Comparison of ENCODE assay signal across 28 cellular contexts in genomic region chr2:173132531-173132930, GRCh38. TPM values are rescaled to one million over a fixed set of nuclear protein-coding genes. Genes with fewer than 3 reads are reported as not detected.
DNase-seq lines count a peak whose midpoint lies in the region; ATAC-seq and TF ChIP-seq lines count a peak whose summit lies in the region.
"Had no signal": no experiment of that assay in that cellular context is flagged by ENCODE, and none has a peak within 500 bp of the region (broad histone marks: within the 10 kb centered on the region; RNA-seq: fewer than 3 reads in every experiment).

No MANE protein-coding gene starts in this region.

- H3K9me3 Mint-ChIP-seq in activated T-helper 17 cell treated with anti-CD3 and anti-CD28 coated beads, Interleukin-2, amount 50 U/mL, for 72 hours = no peaks in the 10 kb centered on the region

- TF ChIP-seq CTCF in left ventricle myocardium inferior (IDR thresholded peaks at IDR 0.05; ENCODE audit: borderline replicate concordance) (no peak), psoas muscle (IDR thresholded peaks at IDR 0.05) (no peak)

- no peak overlapping the region for H3K4me3 Mint-ChIP-seq in activated T-helper 17 cell treated with anti-CD3 and anti-CD28 coated beads, Interleukin-2, amount 50 U/mL, for 72 hours
- H3K4me3 Mint-ChIP-seq: dendritic cell treated with granulocyte-macrophage colony-stimulating factor and Interleukin-4, amounts not matched to agents 40 ng/mL and 50 ng/mL, for 4 days had no signal

- peak overlapping the region; percentile 69 for H3K27ac Mint-ChIP-seq in activated T-helper 17 cell treated with anti-CD3 and anti-CD28 coated beads, Interleukin-2, amount 50 U/mL, for 72 hours
- H3K27ac Mint-ChIP-seq: dendritic cell treated with granulocyte-macrophage colony-stimulating factor and Interleukin-4, amounts not matched to agents 40 ng/mL and 50 ng/mL, for 4 days; progenitor cell of endocrine pancreas had no signal

- intact Hi-C loops in Right ventricle myocardium inferior (cut with DNase I) = no loop called here
- intact Hi-C loops in left ventricle myocardium inferior (cut with micrococcal nuclease) = no loop called here
- intact Hi-C loops in psoas muscle (cut with DNase I) = no loop called here

- peaks cover 30% of the 10 kb centered on the region for H3K4me1 Mint-ChIP-seq in activated T-helper 17 cell treated with anti-CD3 and anti-CD28 coated beads, Interleukin-2, amount 50 U/mL, for 72 hours

- H3K4me3 ChIP-seq in left ventricle myocardium inferior = no peak overlapping the region
- H3K4me3 ChIP-seq in psoas muscle = no peak overlapping the region
- H3K4me3 ChIP-seq: BLaER1, body of pancreas, MG63, sigmoid colon, SK-N-MC, tibial artery had no signal

- ATAC-seq in Right ventricle myocardium inferior (peak; percentile 35), psoas muscle (peak in 3 of 4 donors; percentile 35 to 40 (median 38)), GM21360 (IDR thresholded peaks at IDR 0.05; ENCODE audit: unreplicated experiment) (no peak)
- no peak for ATAC-seq in activated T-helper 17 cell treated with anti-CD3 and anti-CD28 coated beads, Interleukin-2, amount 50 U/mL, for 72 hours (replicated peaks)
- ATAC-seq: body of pancreas had no signal

- peaks cover 12% of the 10 kb centered on the region for H3K27me3 Mint-ChIP-seq in activated T-helper 17 cell treated with anti-CD3 and anti-CD28 coated beads, Interleukin-2, amount 50 U/mL, for 72 hours
- H3K27me3 Mint-ChIP-seq: progenitor cell of endocrine pancreas had no signal

- no peak overlapping the region for H3K27ac ChIP-seq in left ventricle myocardium inferior (replicated peaks)
- H3K27ac ChIP-seq in psoas muscle = no peak overlapping the region
- H3K27ac ChIP-seq: BLaER1, body of pancreas, sigmoid colon, SK-N-MC, tibial artery had no signal

- DNase-seq in Right ventricle myocardium inferior (ENCODE audit: missing footprints) = no peak
- no peak for DNase-seq in left ventricle myocardium inferior
- DNase-seq in MV-4-11 (lab: John Stamatoyannopoulos, UW) = peak; percentile 42
- no peak for DNase-seq in psoas muscle
- no peak for DNase-seq in COR-L47 (lab: John Stamatoyannopoulos, UW)
- DNase-seq: activated CD4-positive, CD25-positive, alpha-beta regulatory T cell treated with anti-CD3 and anti-CD28 coated beads, Interleukin-2, amount 50 U/mL, for 72 hours; activated CD8-positive, alpha-beta memory T cell treated with anti-CD3 and anti-CD28 coated beads for 24 hours; activated naive CD4-positive, alpha-beta T cell treated with Interleukin-2 at 50 U/mL for 16 hours; activated T-cell treated with anti-CD3 and anti-CD28 coated beads for 4 hours; body of pancreas; DMS153; glutamatergic neuron; KG1; MG63; NCI-H1436; NCI-H2081 treated with DMSO at 0.1 percent for 48 hours; nucleus accumbens; RPMI8226; sigmoid colon; stimulated activated CD4-positive, alpha-beta T cell treated with anti-CD3 and anti-CD28 coated beads, Interleukin-12 subunit alpha, Interleukin-12 subunit beta, amount 100 ng/mL, for 4 hours; stimulated activated CD4-positive, alpha-beta T cell treated with anti-CD3 and anti-CD28 coated beads, Interleukin-2, amount 100 ng/mL, for 48 hours; tibial artery had no signal

- WGBS in psoas muscle, 3 donors = 81 to 87% (median 86%) methylated on average over 1 of the region's 1 CpG

- no peaks in the 10 kb centered on the region for H3K9me3 ChIP-seq in left ventricle myocardium inferior (replicated peaks)
- no peaks in the 10 kb centered on the region for H3K9me3 ChIP-seq in psoas muscle
- H3K9me3 ChIP-seq: BLaER1, body of pancreas, MG63, sigmoid colon, tibial artery had no signal

- H3K36me3 Mint-ChIP-seq in activated T-helper 17 cell treated with anti-CD3 and anti-CD28 coated beads, Interleukin-2, amount 50 U/mL, for 72 hours (ENCODE audit: low read depth) = no peaks in the 10 kb centered on the region

- H3K36me3 ChIP-seq in left ventricle myocardium inferior (no peaks in the 10 kb centered on the region), psoas muscle (ENCODE audit: insufficient read depth in 1 of 2, low read depth in 1 of 2) (no peaks in the 10 kb centered on the region)
- H3K36me3 ChIP-seq: BLaER1, MG63, sigmoid colon, tibial artery had no signal

- H3K4me1 ChIP-seq in left ventricle myocardium inferior (peaks cover 75% of the 10 kb centered on the region), psoas muscle (peaks cover 68% of the 10 kb centered on the region)
- H3K4me1 ChIP-seq: body of pancreas had no signal

- H3K27me3 ChIP-seq in left ventricle myocardium inferior (ENCODE audit: low read depth) (no peaks in the 10 kb centered on the region), psoas muscle (ENCODE audit: insufficient read depth in 3 of 3, low read length in 2 of 3) (no peaks in the 10 kb centered on the region)
- H3K27me3 ChIP-seq: BLaER1, body of pancreas, MG63, sigmoid colon, tibial artery had no signal

RNA-seq across cellular contexts. Expression of gene MAP3K20, which starts 56.9 kb away (rescaled TPM):
- total RNA-seq in Right ventricle myocardium inferior (435 TPM), left ventricle myocardium inferior (466 TPM), psoas muscle (100 to 1,000 TPM; 366 to 533 (median 468) TPM)
- total RNA-seq in activated T-helper 17 cell treated with anti-CD3 and anti-CD28 coated beads, Interleukin-2, amount 50 U/mL, for 72 hours = 10 to 100 TPM; 11.9 to 21.9 TPM
- 100 to 1,000 TPM in 2 of 3 donors, 10 to 100 TPM in 1; 41.8 to 224 (median 112) TPM for polyA plus RNA-seq in psoas muscle

Comparison
In these comparisons a context has a peak if more than half of its experiments do, and no peak if none do; other contexts are left out.
1. ATAC-seq: peak in Right ventricle myocardium inferior (single experiment) and psoas muscle (3 of 4); none in activated T-helper 17 cell treated with anti-CD3 and anti-CD28 coated beads, Interleukin-2, amount 50 U/mL, for 72 hours (single experiment) and GM21360 (single experiment).
2. RNA of gene MAP3K20, which starts 56.9 kb away (total RNA-seq): 366 to 533 TPM in psoas muscle, 466 TPM in left ventricle myocardium inferior (single experiment) and 435 TPM in Right ventricle myocardium inferior (single experiment); 11.9 to 21.9 TPM in activated T-helper 17 cell treated with anti-CD3 and anti-CD28 coated beads, Interleukin-2, amount 50 U/mL, for 72 hours; every median in the first group is over 10 times any median in the second.